8 cellular contexts compared by ENCODE assay signal in the genomic region with DNA sequence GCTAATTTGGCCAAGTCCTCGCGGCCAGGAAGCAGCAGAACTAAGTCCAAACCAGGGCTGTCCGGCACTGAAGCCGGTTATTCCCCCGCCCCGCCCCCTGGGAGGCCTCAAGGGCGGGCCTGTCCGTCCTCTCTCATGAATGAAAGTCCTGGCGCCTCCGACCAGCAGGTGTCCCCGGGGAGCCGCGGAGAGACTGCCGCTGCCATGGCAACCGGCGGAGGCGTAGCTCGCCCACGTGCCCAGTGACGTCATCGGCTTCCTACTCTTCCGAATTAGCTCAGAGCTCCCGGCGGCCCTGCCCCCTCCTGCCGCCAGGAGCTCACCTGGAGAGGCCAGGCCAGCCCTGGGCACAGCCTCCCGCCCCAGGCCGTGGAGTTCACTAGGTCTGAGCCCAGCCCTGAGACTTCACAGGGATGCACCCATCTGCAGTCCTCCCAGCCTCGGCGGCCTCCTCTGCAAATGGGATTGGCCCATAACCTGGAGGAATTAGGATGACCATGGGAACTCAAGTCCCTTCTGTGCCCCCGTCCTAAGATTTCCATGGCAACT. TPM values are rescaled to one million over a fixed set of nuclear protein-coding genes. Genes with fewer than 3 reads are reported as not detected.
DNase-seq lines count a peak whose midpoint lies in the region; ATAC-seq and TF ChIP-seq lines count a peak whose summit lies in the region.

No MANE protein-coding gene starts in this region.

- no peaks in the 10 kb centered on the region for H3K79me2 ChIP-seq in ACC112 (ENCODE audit: control insufficient read depth, insufficient read depth, low read length, unreplicated experiment)

- H3K4me3 ChIP-seq in ACC112 (ENCODE audit: low read depth, low read length) (peak overlapping the region; percentile 79), spleen (peak overlapping the region; percentile 53 to 82 (median 72))

- H3K27me3 ChIP-seq in ACC112 (ENCODE audit: insufficient read depth, low read length), result no peaks in the 10 kb centered on the region
- no peaks in the 10 kb centered on the region for H3K27me3 ChIP-seq in spleen (replicated peaks in 1 of 7)

- intact Hi-C loops in spleen (cut with DNase I; ENCODE audit: low total_unique reads), result loop anchor here (5.0 kb wide), 1 partner anchor 92 kb away; no protein-coding TSS in a partner anchor

- H3K4me1 ChIP-seq in ACC112 (ENCODE audit: control insufficient read depth, insufficient read depth, low read length, unreplicated experiment) (peaks cover 12% of the 10 kb centered on the region), spleen (peaks cover 13 to 63% (median 40%) of the 10 kb centered on the region in 6 donors)

- no peaks in the 10 kb centered on the region for H3K9me3 ChIP-seq in spleen

- DNase-seq in NCI-H446 (lab: John Stamatoyannopoulos, UW) (peak; percentile 77 to 92), cerebellar cortex (ENCODE audit: low spot score) (peak; percentile 100), iris pigment epithelial cell (ENCODE audit: low read depth) (peak; percentile 97), spleen (peak; percentile 100)

- TF ChIP-seq CTCF in spleen (IDR thresholded peaks at IDR 0.05 in 8 of 11, conservative IDR thresholded peaks at IDR 0.05 in 3 of 11), result peak; percentile 85 to 98 (median 91)

- H3K27ac ChIP-seq in ACC112 (ENCODE audit: low read depth, low read length), result peak overlapping the region; percentile 55
- H3K27ac ChIP-seq in spleen, result peak overlapping the region; percentile 61 to 95 (median 87)

- TF ChIP-seq POLR2A in spleen (IDR thresholded peaks at IDR 0.05), result peak in 1 of 3 donors; percentile 59

- peak; percentile 43 for ATAC-seq in GM18868 (IDR thresholded peaks at IDR 0.05; ENCODE audit: unreplicated experiment)
- ATAC-seq in HG03280 (IDR thresholded peaks at IDR 0.05; ENCODE audit: unreplicated experiment), result peak; percentile 40
- ATAC-seq in activated CD4-positive, CD25-positive, alpha-beta regulatory T cell treated with anti-CD3 and anti-CD28 coated beads, Interleukin-2, amount 50 U/mL, for 24 hours, result peak; percentile 15 to 25

- H3K36me3 ChIP-seq in ACC112 (ENCODE audit: insufficient read depth, low read length), result 0 out of 2 replicates have a peak, but pooled peaks cover 2% of the 10 kb centered on the region
- H3K36me3 ChIP-seq in spleen, result peaks cover 0 to 30% (median 14%) of the 10 kb centered on the region in 6 donors

- 0 to 3% (median 1%) methylated on average over 6 to 30 of the region's 30 CpGs for WGBS in spleen, 5 donors

- no peak overlapping the region for H2AFZ ChIP-seq in ACC112 (ENCODE audit: low read length, unreplicated experiment)

RNA-seq across cellular contexts. Expression of gene SPATA2L, which starts 1.3 kb away (rescaled TPM):
- 10 to 100 TPM in 6 of 7 donors, 1 to 10 TPM in 1; 6.8 to 16.9 (median 10.5) TPM for total RNA-seq in spleen
- polyA plus RNA-seq in spleen, result 1 to 10 TPM; 4.6 to 6.3 (median 5.7) TPM

RNA-seq across cellular contexts. Expression of gene CDK10, which starts 13.7 kb away (rescaled TPM):
- total RNA-seq in spleen, result 100 to 1,000 TPM in 2 of 7 donors, 10 to 100 TPM in 5; 47.6 to 114 (median 76.3) TPM
- polyA plus RNA-seq in spleen, result 100 to 1,000 TPM in 2 of 3 donors, 10 to 100 TPM in 1; 74.4 to 201 (median 134) TPM

RNA-seq across cellular contexts. Expression of gene VPS9D1, which starts 20.5 kb away (rescaled TPM):
- total RNA-seq in spleen, result 10 to 100 TPM in 6 of 7 donors, 1 to 10 TPM in 1; 6.0 to 28.8 (median 19.2) TPM
- polyA plus RNA-seq in spleen, result 10 to 100 TPM in 2 of 3 donors, 1 to 10 TPM in 1; 7.4 to 37.2 (median 34.5) TPM

RNA-seq across cellular contexts. Expression of gene ZNF276, which starts 21.2 kb away (rescaled TPM):
- 10 to 100 TPM; 59.0 to 83.7 (median 65.3) TPM for total RNA-seq in spleen
- polyA plus RNA-seq in spleen, result 10 to 100 TPM; 28.9 to 63.6 (median 42.9) TPM

RNA-seq across cellular contexts. Expression of gene SPATA33, which starts 42.5 kb away (rescaled TPM):
- total RNA-seq in spleen, result 1 to 10 TPM; 2.9 to 5.7 (median 4.7) TPM
- 1 to 10 TPM; 3.8 to 7.0 (median 4.9) TPM for polyA plus RNA-seq in spleen

Comparison
In these comparisons a context has a peak if more than half of its experiments do, and no peak if none do; other contexts are left out.
1. Peak in every context shown above with its lines: DNase-seq, ATAC-seq, H3K4me3 ChIP-seq and H3K27ac ChIP-seq.